ENCODE assay signal across 9 cellular contexts in the genomic region with DNA sequence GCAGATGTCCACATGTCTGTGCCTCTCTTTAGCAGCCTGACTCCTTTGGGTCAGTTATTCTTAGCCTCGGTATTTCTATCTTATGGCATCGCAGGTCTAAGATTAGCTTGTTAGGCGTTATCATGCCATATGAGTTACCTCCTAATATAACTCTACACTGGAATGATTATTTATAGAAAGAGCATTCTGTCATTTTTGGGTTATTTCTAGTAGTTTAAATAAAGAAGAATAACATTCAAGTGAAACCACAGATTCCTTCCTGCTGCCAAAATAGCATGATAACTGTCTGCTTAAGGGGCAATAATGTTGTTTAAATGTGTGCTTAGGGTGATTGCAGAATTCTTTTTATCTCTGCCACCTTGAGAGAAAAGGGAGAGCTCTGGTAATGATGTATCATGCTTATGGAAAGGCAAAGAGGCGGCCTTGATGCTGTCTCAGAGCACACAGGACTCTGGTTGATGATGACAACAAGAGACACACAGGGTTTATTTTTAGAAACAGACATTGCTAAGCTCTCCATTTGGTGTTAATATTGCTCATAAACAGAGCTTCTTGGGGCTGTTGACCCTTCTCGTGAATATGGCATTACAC. TPM values are rescaled to one million over a fixed set of nuclear protein-coding genes. Genes with fewer than 3 reads are reported as not detected.
A peak's percentile ranks its signal among the peaks of the same experiment; 100 is the strongest.
DNase-seq lines count a peak whose midpoint lies in the region; ATAC-seq lines count a peak whose summit lies in the region.
"Had no signal": no experiment of that assay in that cellular context is flagged by ENCODE, and none has a peak within 500 bp of the region (broad histone marks: within the 10 kb centered on the region; RNA-seq: fewer than 3 reads in every experiment).

No MANE protein-coding gene starts in this region.

- H3K27ac Mint-ChIP-seq in stimulated activated naive CD8-positive, alpha-beta T cell treated with anti-CD3 and anti-CD28 coated beads, Interleukin-15, Interleukin-2, amounts not matched to agents 100 ng/mL and 50 ng/mL, for 24 hours, result peak overlapping the region; percentile 12

- H3K27me3 ChIP-seq in H7 (ENCODE audit: control insufficient read depth, insufficient read depth, low read length), result no peaks in the 10 kb centered on the region

- DNase-seq in NCI-H82 (lab: John Stamatoyannopoulos, UW) (peak; percentile 48), NCI-H82 treated with DMSO at 0.1 percent for 48 hours (lab: John Stamatoyannopoulos, UW; ENCODE audit: unreplicated experiment) (no peak), astrocyte of the hippocampus (ENCODE audit: low read depth, low spot score) (peak; percentile 44), HK-2 (ENCODE audit: unreplicated experiment) (no peak), superior temporal gyrus (ENCODE audit: extremely low spot score) (no peak), H7 (no peak)
- DNase-seq: NCI-H187 treated with DMSO at 0.1 percent for 48 hours had no signal

- no peaks in the 10 kb centered on the region for H3K36me3 ChIP-seq in H7 (replicated peaks; ENCODE audit: control insufficient read depth, insufficient read depth, low read length)

- H3K4me3 ChIP-seq in H7 (ENCODE audit: insufficient read depth, low read depth, low read length), result no peak overlapping the region

- H3K27me3 Mint-ChIP-seq in stimulated activated naive CD8-positive, alpha-beta T cell treated with anti-CD3 and anti-CD28 coated beads, Interleukin-15, Interleukin-2, amounts not matched to agents 100 ng/mL and 50 ng/mL, for 24 hours, result no peaks in the 10 kb centered on the region

- peaks cover 33% of the 10 kb centered on the region for H3K4me1 Mint-ChIP-seq in stimulated activated naive CD8-positive, alpha-beta T cell treated with anti-CD3 and anti-CD28 coated beads, Interleukin-15, Interleukin-2, amounts not matched to agents 100 ng/mL and 50 ng/mL, for 24 hours (ENCODE audit: low read depth)

- peak; percentile 49 for ATAC-seq in HG03103 (IDR thresholded peaks at IDR 0.05; ENCODE audit: low read depth, unreplicated experiment)

- H3K4me3 Mint-ChIP-seq in stimulated activated naive CD8-positive, alpha-beta T cell treated with anti-CD3 and anti-CD28 coated beads, Interleukin-15, Interleukin-2, amounts not matched to agents 100 ng/mL and 50 ng/mL, for 24 hours, result no peak overlapping the region

- no peaks in the 10 kb centered on the region for H3K36me3 Mint-ChIP-seq in stimulated activated naive CD8-positive, alpha-beta T cell treated with anti-CD3 and anti-CD28 coated beads, Interleukin-15, Interleukin-2, amounts not matched to agents 100 ng/mL and 50 ng/mL, for 24 hours (ENCODE audit: low read depth)

- no peaks in the 10 kb centered on the region for H3K9me3 Mint-ChIP-seq in stimulated activated naive CD8-positive, alpha-beta T cell treated with anti-CD3 and anti-CD28 coated beads, Interleukin-15, Interleukin-2, amounts not matched to agents 100 ng/mL and 50 ng/mL, for 24 hours

RNA-seq across cellular contexts. Expression of gene HDAC9, which starts 10.4 kb away (rescaled TPM):
- 2.1 and 5.4 TPM in 2 replicates for total RNA-seq in H7 (2014; rRNA removed; shearing (Covaris generic))

Comparison
In these comparisons a context has a peak if more than half of its experiments do, and no peak if none do; other contexts are left out.
1. DNase-seq: peak in NCI-H82 (single experiment) and astrocyte of the hippocampus (single experiment); none in NCI-H82 treated with DMSO at 0.1 percent for 48 hours (single experiment), HK-2 (single experiment), superior temporal gyrus (single experiment) and H7 (single experiment).